Comparison of ENCODE assay signal across 9 cellular contexts in genomic region chr1:169325117-169325516, GRCh38.
"Had no signal": no experiment of that assay in that cellular context is flagged by ENCODE, and none has a peak within 500 bp of the region (broad histone marks: within the 10 kb centered on the region; RNA-seq: fewer than 3 reads in every experiment).

No MANE protein-coding gene starts in this region.

- ATAC-seq: pancreas had no signal

- H3K4me1 ChIP-seq: pancreas had no signal

- FAIRE-seq: kidney had no signal

- H3K4me3 ChIP-seq: pancreas, stomach, thoracic aorta had no signal

- DNase-seq: activated naive CD4-positive, alpha-beta T cell treated with anti-CD3 and anti-CD28 coated beads, Interleukin-2, amount 50 U/mL, for 16 hours; amygdala; dermis blood vessel endothelial cell; kidney; pancreas; stimulated activated CD4-positive, alpha-beta T cell treated with anti-CD3 and anti-CD28 coated beads, Interleukin-15, amount 100 ng/mL, for 24 hours; stimulated activated CD4-positive, alpha-beta T cell treated with anti-CD3 and anti-CD28 coated beads, Interleukin-4, amount 100 ng/mL, for 24 hours; stomach had no signal

- H3K27ac ChIP-seq: pancreas, stomach, thoracic aorta had no signal

- H3K36me3 ChIP-seq: pancreas, stomach, thoracic aorta had no signal

- H3K9me3 ChIP-seq: pancreas, thoracic aorta had no signal

- H3K27me3 ChIP-seq: pancreas, stomach had no signal
